In the genomic region with DNA sequence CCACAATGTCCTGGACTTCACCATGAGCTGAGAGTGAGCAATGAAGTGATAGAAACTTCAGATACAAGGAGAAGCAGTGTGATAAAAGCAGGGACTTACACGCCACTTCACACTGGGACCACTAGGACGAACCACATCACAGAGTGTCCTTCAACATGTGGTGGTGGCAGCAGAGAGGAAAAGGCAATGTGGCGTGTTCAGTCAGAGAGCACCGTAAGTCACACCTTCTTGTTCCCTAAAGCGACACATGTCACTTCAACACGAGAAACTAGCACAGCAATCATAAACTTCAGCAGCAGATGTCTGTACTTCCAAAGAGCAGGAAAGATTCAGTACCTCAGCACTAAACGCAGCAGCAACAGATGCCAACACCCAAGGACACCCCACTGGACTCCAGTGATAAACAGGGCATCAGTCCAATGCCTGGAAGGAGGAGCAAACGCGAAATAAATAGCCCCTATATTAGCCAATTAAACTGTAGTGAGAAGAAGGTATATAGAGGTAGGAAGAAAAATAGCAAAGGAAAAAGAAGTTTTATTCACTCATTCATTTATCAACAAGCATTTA, we compare ENCODE assay signal across 1 cellular context.
TF ChIP-seq lines count a peak whose summit lies in the region.

No MANE protein-coding gene starts in this region.

TF ChIP-seq in HCT116, 20 proteins besides CTCF, POLR2A, EP300 and RAD21 (continued from another document):
- no peak for TF ChIP-seq ELF1 (IDR thresholded peaks at IDR 0.05; ENCODE audit: borderline replicate concordance, low read depth)
